ENCODE assay signal across 14 cellular contexts in the genomic region with DNA sequence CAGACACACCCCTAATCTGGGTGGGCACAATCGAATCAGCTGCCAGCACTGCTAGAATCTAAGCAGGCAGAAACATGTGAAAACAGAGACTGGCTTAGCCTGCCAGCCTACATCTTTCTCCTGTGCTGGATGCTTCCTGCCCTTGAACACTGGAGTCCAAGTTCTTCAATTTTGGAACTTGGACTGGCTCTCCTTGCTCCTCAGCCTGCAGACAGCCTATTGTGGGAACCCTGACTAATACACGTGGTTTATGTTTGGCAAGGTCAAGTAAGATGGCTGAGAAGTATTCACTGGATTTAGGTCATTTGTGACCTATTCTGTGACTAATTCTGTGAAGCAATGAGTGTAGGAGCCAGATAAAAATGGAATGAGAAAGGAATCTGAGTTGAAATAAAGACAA. TPM values are rescaled to one million over a fixed set of nuclear protein-coding genes. Genes with fewer than 3 reads are reported as not detected.
DNase-seq lines count a peak whose midpoint lies in the region; TF ChIP-seq lines count a peak whose summit lies in the region.
"Had no signal": no experiment of that assay in that cellular context is flagged by ENCODE, and none has a peak within 500 bp of the region (broad histone marks: within the 10 kb centered on the region; RNA-seq: fewer than 3 reads in every experiment).

No MANE protein-coding gene starts in this region.

- H4K20me1 ChIP-seq in fibroblast of lung (ENCODE audit: control insufficient read depth, extremely low read depth, insufficient read depth, low read length) = no peaks in the 10 kb centered on the region

- no peak overlapping the region for H3K4me3 Mint-ChIP-seq in osteocyte (ENCODE audit: unreplicated experiment)
- no peak overlapping the region for H3K4me3 Mint-ChIP-seq in CD4-positive, alpha-beta memory T cell
- H3K4me3 Mint-ChIP-seq: stimulated activated naive CD8-positive, alpha-beta T cell treated with anti-CD3 and anti-CD28 coated beads, Interleukin-15, Interleukin-2, amounts not matched to agents 100 ng/mL and 50 ng/mL, for 24 hours had no signal

- no peak overlapping the region for H3K9ac ChIP-seq in fibroblast of lung (ENCODE audit: insufficient read depth, low read length)

- POLR2A ChIA-PET in BJ (lab: Charles Lee) (no interaction called here), RWPE1 (lab: Yijun Ruan, JAX; ENCODE audit: low non-redundant PET) (no interaction called here)
- POLR2A ChIA-PET in CD4-positive, alpha-beta memory T cell (lab: Charles Lee; ENCODE audit: partially characterized antibody) = no interaction called here

- peak overlapping the region; percentile 45 for H3K27ac Mint-ChIP-seq in osteocyte (ENCODE audit: unreplicated experiment)
- H3K27ac Mint-ChIP-seq in CD4-positive, alpha-beta memory T cell = no peak overlapping the region
- H3K27ac Mint-ChIP-seq: stimulated activated naive CD8-positive, alpha-beta T cell treated with anti-CD3 and anti-CD28 coated beads, Interleukin-15, Interleukin-2, amounts not matched to agents 100 ng/mL and 50 ng/mL, for 24 hours had no signal

- peaks cover 11% of the 10 kb centered on the region for H3K4me1 Mint-ChIP-seq in osteocyte (ENCODE audit: unreplicated experiment)
- no peaks in the 10 kb centered on the region for H3K4me1 Mint-ChIP-seq in CD4-positive, alpha-beta memory T cell

- H3K9me3 ChIP-seq in fibroblast of lung (ENCODE audit: control insufficient read depth, insufficient read depth, low read depth, low read length) = no peaks in the 10 kb centered on the region
- no peaks in the 10 kb centered on the region for H3K9me3 ChIP-seq in CD4-positive, alpha-beta memory T cell (ENCODE audit: control insufficient read depth in 1 of 2, low read length in 2 of 2)
- H3K9me3 ChIP-seq: Caco-2, mucosa of descending colon had no signal

- peaks cover 37% of the 10 kb centered on the region for H3K36me3 Mint-ChIP-seq in osteocyte (ENCODE audit: unreplicated experiment)
- H3K36me3 Mint-ChIP-seq in CD4-positive, alpha-beta memory T cell = peaks cover 3 to 56% of the 10 kb centered on the region in 2 donors

- TF ChIP-seq CTCF in BJ (IDR thresholded peaks at IDR 0.05; ENCODE audit: insufficient read depth, low read depth, low read length) (no peak), RWPE1 (conservative IDR thresholded peaks at IDR 0.05; ENCODE audit: low read depth) (no peak), fibroblast of lung (conservative IDR thresholded peaks at IDR 0.05 in 1 of 2, IDR thresholded peaks at IDR 0.05 in 1 of 2; ENCODE audit: low read depth in 1 of 2, low read length in 2 of 2) (no peak), osteocyte (IDR thresholded peaks at IDR 0.05) (no peak)

- H2AFZ ChIP-seq in fibroblast of lung (ENCODE audit: low read length) = no peak overlapping the region
- H2AFZ ChIP-seq: hepatocyte had no signal

- peak overlapping the region; percentile 69 for H3K4me2 ChIP-seq in fibroblast of lung (ENCODE audit: extremely low read depth, insufficient read depth, low read length)
- H3K4me2 ChIP-seq: hepatocyte had no signal

- H3K36me3 ChIP-seq in BJ (ENCODE audit: control insufficient read depth, insufficient read depth, low read length) (peaks cover 2% of the 10 kb centered on the region), fibroblast of lung (ENCODE audit: control insufficient read depth, insufficient read depth, low read length) (peaks cover 2% of the 10 kb centered on the region)
- H3K36me3 ChIP-seq in CD4-positive, alpha-beta memory T cell (ENCODE audit: insufficient read depth, low read length) = no peaks in the 10 kb centered on the region

- H3K4me1 ChIP-seq in fibroblast of lung (ENCODE audit: control insufficient read depth, extremely low read depth, insufficient read depth, low read length) = peaks cover 9% of the 10 kb centered on the region
- no peaks in the 10 kb centered on the region for H3K4me1 ChIP-seq in CD4-positive, alpha-beta memory T cell (ENCODE audit: insufficient read depth, low read length)
- H3K4me1 ChIP-seq: Caco-2 had no signal

- DNase-seq in BJ (ENCODE audit: low read depth) (peak; percentile 89), RWPE1 (ENCODE audit: low spot score) (peak; percentile 52), fibroblast of lung (ENCODE audit: low read depth in 2 of 2) (peak; percentile 96 to 98), osteocyte (ENCODE audit: extremely low spot score, unreplicated experiment) (no peak), activated T-cell treated with anti-CD3 and anti-CD28 coated beads for 4 hours (no peak), GDM1 (lab: John Stamatoyannopoulos, UW) (no peak), erythroblast (lab: John Stamatoyannopoulos, UW) (no peak)
- DNase-seq in CD4-positive, alpha-beta memory T cell = no peak
- DNase-seq: Caco-2; central memory CD4-positive, alpha-beta T cell; mucosa of descending colon; NCI-H345 had no signal

- H3K4me3 ChIP-seq in BJ (ENCODE audit: low read depth, low read length) (no peak overlapping the region), fibroblast of lung (replicated peaks in 1 of 4; ENCODE audit: control extremely low read depth in 1 of 4, insufficient read depth in 1 of 4, low read depth in 3 of 4, low read length in 4 of 4) (no peak overlapping the region)
- no peak overlapping the region for H3K4me3 ChIP-seq in CD4-positive, alpha-beta memory T cell (ENCODE audit: low read length in 2 of 2)
- H3K4me3 ChIP-seq: hepatocyte, mucosa of descending colon had no signal

- intact Hi-C loops in CD4-positive, alpha-beta memory T cell (cut with micrococcal nuclease) = no loop called here

- H3K9me3 Mint-ChIP-seq in osteocyte (ENCODE audit: unreplicated experiment) = peaks cover 10% of the 10 kb centered on the region
- H3K9me3 Mint-ChIP-seq in CD4-positive, alpha-beta memory T cell = peaks cover 0 to 5% (median 0%) of the 10 kb centered on the region in 8 donors
- H3K9me3 Mint-ChIP-seq: stimulated activated naive CD8-positive, alpha-beta T cell treated with anti-CD3 and anti-CD28 coated beads, Interleukin-15, Interleukin-2, amounts not matched to agents 100 ng/mL and 50 ng/mL, for 24 hours had no signal

- H3K27me3 Mint-ChIP-seq in osteocyte (ENCODE audit: unreplicated experiment) = no peaks in the 10 kb centered on the region
- no peaks in the 10 kb centered on the region for H3K27me3 Mint-ChIP-seq in CD4-positive, alpha-beta memory T cell
- H3K27me3 Mint-ChIP-seq: stimulated activated naive CD8-positive, alpha-beta T cell treated with anti-CD3 and anti-CD28 coated beads, Interleukin-15, Interleukin-2, amounts not matched to agents 100 ng/mL and 50 ng/mL, for 24 hours had no signal

- H3K79me2 ChIP-seq in fibroblast of lung (ENCODE audit: control insufficient read depth, insufficient read depth, low read length) = no peaks in the 10 kb centered on the region
- H3K79me2 ChIP-seq: hepatocyte had no signal

- CTCF ChIA-PET in BJ (lab: Yijun Ruan, JAX) (interaction anchor here (1.7 to 2.2 kb wide), 2 partner anchors 10 kb away, joined by 4 to 5 read pairs; no protein-coding TSS in a partner anchor), RWPE1 (lab: Yijun Ruan, JAX) (no interaction called here)
- CTCF ChIA-PET in CD4-positive, alpha-beta memory T cell (lab: Charles Lee; ENCODE audit: partially characterized antibody) = no interaction called here

- H3K27me3 ChIP-seq in BJ (ENCODE audit: control insufficient read depth, insufficient read depth, low read length) (no peaks in the 10 kb centered on the region), fibroblast of lung (ENCODE audit: control insufficient read depth, insufficient read depth, low read length) (no peaks in the 10 kb centered on the region)
- no peaks in the 10 kb centered on the region for H3K27me3 ChIP-seq in CD4-positive, alpha-beta memory T cell (ENCODE audit: insufficient read depth, low read length)
- H3K27me3 ChIP-seq: hepatocyte had no signal

- H3K27ac ChIP-seq in RWPE1 = peak overlapping the region; percentile 57
- peak overlapping the region; percentile 77 for H3K27ac ChIP-seq in fibroblast of lung (ENCODE audit: insufficient read depth, low read length)
- no peak overlapping the region for H3K27ac ChIP-seq in CD4-positive, alpha-beta memory T cell (ENCODE audit: low read depth, low read length)
- H3K27ac ChIP-seq: hepatocyte had no signal

- no peak for TF ChIP-seq POLR2A in erythroblast (IDR thresholded peaks at IDR 0.05; ENCODE audit: low read length)

RNA-seq across cellular contexts. Expression of a gene that starts 11.0 kb away (rescaled TPM):
- polyA plus RNA-seq in BJ (2011; rRNA removed) (1.3 and 1.6 TPM in 2 replicates), fibroblast of lung (0.78 and 2.1 TPM in 2 replicates)
- 1.3 and 1.6 TPM in 2 replicates for polyA minus RNA-seq in BJ (2011; rRNA and poly(A)+ RNA removed)
- total RNA-seq in fibroblast of lung (1.8 and 3.0 TPM in 2 replicates), osteocyte (3.5 and 3.6 TPM in 2 replicates)
- 0.78 and 2.1 TPM in 2 replicates for polyA plus RNA-seq in fibroblast of lung (2012)
- 0.30 and 0.31 TPM in 2 replicates for polyA minus RNA-seq in fibroblast of lung (ENCODE audit: low replicate concordance)
- total RNA-seq in CD4-positive, alpha-beta memory T cell = 1 to 10 TPM; 2.1 to 2.3 TPM
- polyA plus RNA-seq in CD4-positive, alpha-beta memory T cell = under 1 TPM; 0.24 to 0.45 TPM

RNA-seq across cellular contexts. Expression of a gene that starts 30.1 kb away (rescaled TPM):
- polyA plus RNA-seq in BJ (2011; rRNA removed) (28.0 and 40.1 TPM in 2 replicates), fibroblast of lung (28.7 and 31.7 TPM in 2 replicates)
- polyA minus RNA-seq in BJ (2011; rRNA and poly(A)+ RNA removed) = 16.3 and 16.4 TPM in 2 replicates
- total RNA-seq in fibroblast of lung (39.8 and 50.4 TPM in 2 replicates), osteocyte (31.9 and 32.2 TPM in 2 replicates)
- 18.5 and 21.9 TPM in 2 replicates for polyA plus RNA-seq in fibroblast of lung (2012)
- polyA minus RNA-seq in fibroblast of lung (ENCODE audit: low replicate concordance) = 1.9 and 2.1 TPM in 2 replicates
- total RNA-seq in CD4-positive, alpha-beta memory T cell = 10 to 100 TPM; 52.2 to 52.4 TPM
- polyA plus RNA-seq in CD4-positive, alpha-beta memory T cell = 1 to 10 TPM; 4.0 to 4.9 TPM

RNA-seq across cellular contexts. Expression of a gene that starts 30.2 kb away (rescaled TPM):
- 93.4 and 174 TPM in 2 replicates for polyA plus RNA-seq in BJ (2011; rRNA removed)
- polyA minus RNA-seq in BJ (2011; rRNA and poly(A)+ RNA removed) = 34.3 and 42.0 TPM in 2 replicates
- total RNA-seq in fibroblast of lung = 51.6 and 80.1 TPM in 2 replicates
- polyA plus RNA-seq in fibroblast of lung = 175 and 207 TPM in 2 replicates
- 52.5 and 60.7 TPM in 2 replicates for polyA plus RNA-seq in fibroblast of lung (2012)
- 53.5 and 101 TPM in 2 replicates for polyA minus RNA-seq in fibroblast of lung (ENCODE audit: low replicate concordance)
- total RNA-seq in osteocyte = 47.6 and 53.4 TPM in 2 replicates
- total RNA-seq in CD4-positive, alpha-beta memory T cell = 10 to 100 TPM; 29.9 to 31.9 TPM
- polyA plus RNA-seq in CD4-positive, alpha-beta memory T cell = 10 to 100 TPM; 62.0 to 80.8 TPM

Comparison
In these comparisons a context has a peak if more than half of its experiments do, and no peak if none do; other contexts are left out.
1. DNase-seq: peak in BJ (single experiment), RWPE1 (single experiment) and fibroblast of lung (2 of 2); none in osteocyte (single experiment), activated T-cell treated with anti-CD3 and anti-CD28 coated beads for 4 hours (single experiment), GDM1 (single experiment), erythroblast (0 of 2) and CD4-positive, alpha-beta memory T cell (0 of 5).